1 cellular context compared by ENCODE assay signal in genomic region chr14:101223147-101223546, GRCh38.
TF ChIP-seq lines count a peak whose summit lies in the region.

No MANE protein-coding gene starts in this region.

TF ChIP-seq in H1, 55 proteins besides CTCF, POLR2A, EP300 and RAD21:
- no peak for TF ChIP-seq EZH2 (IDR thresholded peaks at IDR 0.05; ENCODE audit: low read depth, low read length, severe bottlenecking)
- 0 out of 2 replicates have a peak, but pooled peaks have one; percentile 67 for TF ChIP-seq RXRA (IDR thresholded peaks at IDR 0.05; ENCODE audit: insufficient read depth, low read depth, low read length)
- no peak for TF ChIP-seq JUND (IDR thresholded peaks at IDR 0.05; ENCODE audit: low read length)
- TF ChIP-seq USF2 (IDR thresholded peaks at IDR 0.05; ENCODE audit: low read length), result no peak
- no peak for TF ChIP-seq CHD1 (IDR thresholded peaks at IDR 0.05; ENCODE audit: low read depth, low read length)
- TF ChIP-seq YY1 (IDR thresholded peaks at IDR 0.05; ENCODE audit: low read depth, low read length), result no peak
- no peak for TF ChIP-seq HDAC6 (IDR thresholded peaks at IDR 0.05; ENCODE audit: low read depth, low read length)
- no peak for TF ChIP-seq TBP (IDR thresholded peaks at IDR 0.05; ENCODE audit: low read depth, low read length)
- TF ChIP-seq CBX8 (IDR thresholded peaks at IDR 0.05; ENCODE audit: borderline replicate concordance, low read depth, low read length), result no peak
- TF ChIP-seq HDAC2 (IDR thresholded peaks at IDR 0.05; ENCODE audit: borderline replicate concordance in 1 of 2, low read depth in 2 of 2, low read length in 2 of 2), result peak; percentile 6 to 35; a peak in 1 of 4 replicates
- no peak for TF ChIP-seq CBX5 (IDR thresholded peaks at IDR 0.05; ENCODE audit: low read depth, low read length)
- TF ChIP-seq TCF12 (IDR thresholded peaks at IDR 0.05; ENCODE audit: low read depth, low read length), result peak; percentile 75; the same call in 1 of the 2 replicates
- peak; percentile 45; the same call in 1 of the 2 replicates for TF ChIP-seq POU5F1 (IDR thresholded peaks at IDR 0.05; ENCODE audit: low read depth, low read length)
- no peak for TF ChIP-seq SIRT6 (IDR thresholded peaks at IDR 0.05; ENCODE audit: low read length)
- TF ChIP-seq POLR2AphosphoS5 (IDR thresholded peaks at IDR 0.05; ENCODE audit: low read depth, low read length), result no peak
- no peak for TF ChIP-seq CHD7 (IDR thresholded peaks at IDR 0.05; ENCODE audit: insufficient replicate concordance, low read length)
- TF ChIP-seq SAP30 (IDR thresholded peaks at IDR 0.05; ENCODE audit: insufficient read depth, insufficient replicate concordance, low read length), result no peak
TF ChIP-seq in H1: peak in this region for 4.
